In genomic region chr22:50202130-50202671, GRCh38 we compare ENCODE assay signal across 1 cellular context.
TF ChIP-seq lines count a peak whose summit lies in the region.

No MANE protein-coding gene starts in this region.

TF ChIP-seq in IMR-90, 13 proteins besides CTCF, POLR2A, EP300 and RAD21 (continued from another document):
- no peak for TF ChIP-seq USF2 (IDR thresholded peaks at IDR 0.05; ENCODE audit: low read depth, low read length)
- TF ChIP-seq NFE2L2 (IDR thresholded peaks at IDR 0.05; ENCODE audit: low read depth, low read length): no peak
- TF ChIP-seq MAZ (IDR thresholded peaks at IDR 0.05; ENCODE audit: borderline replicate concordance, low read depth, low read length): no peak
- no peak for TF ChIP-seq FOS (IDR thresholded peaks at IDR 0.05; ENCODE audit: low read depth, low read length)
- no peak for TF ChIP-seq RCOR1 (IDR thresholded peaks at IDR 0.05; ENCODE audit: insufficient replicate concordance, low read length)
- no peak for TF ChIP-seq ELK1 (IDR thresholded peaks at IDR 0.05; ENCODE audit: borderline replicate concordance, low read depth, low read length)
- TF ChIP-seq MXI1 (IDR thresholded peaks at IDR 0.05; ENCODE audit: borderline replicate concordance, low read depth, low read length): no peak
- TF ChIP-seq RFX5 (IDR thresholded peaks at IDR 0.05; ENCODE audit: low read depth, low read length): no peak
- TF ChIP-seq BHLHE40 (IDR thresholded peaks at IDR 0.05; ENCODE audit: low read depth, low read length): no peak
- no peak for TF ChIP-seq CHD1 (IDR thresholded peaks at IDR 0.05; ENCODE audit: low read depth, low read length)
TF ChIP-seq in IMR-90: peak in this region for 0.
